ENCODE assay signal across 19 cellular contexts in the genomic region with DNA sequence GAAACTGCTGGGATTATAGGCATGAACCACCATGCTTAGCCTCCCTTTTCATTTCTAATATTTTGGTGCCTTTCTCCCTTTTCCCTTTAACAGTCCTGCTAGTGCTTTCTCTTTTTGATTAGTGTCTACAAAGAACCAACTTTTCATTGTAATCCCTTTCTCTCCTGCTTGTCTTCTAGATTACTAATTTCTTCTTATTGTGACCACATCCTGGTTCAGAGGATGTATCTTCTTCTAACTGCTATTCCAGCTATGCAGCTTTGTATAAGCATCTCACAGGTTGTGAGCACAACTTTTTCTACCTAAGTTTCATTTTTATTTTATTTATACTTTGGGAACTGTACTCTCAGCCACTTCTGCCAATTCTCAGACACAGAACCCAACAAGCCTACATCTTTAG. TPM values are rescaled to one million over a fixed set of nuclear protein-coding genes. Genes with fewer than 3 reads are reported as not detected.
DNase-seq lines count a peak whose midpoint lies in the region; ATAC-seq and TF ChIP-seq lines count a peak whose summit lies in the region.
"Had no signal": no experiment of that assay in that cellular context is flagged by ENCODE, and none has a peak within 500 bp of the region (broad histone marks: within the 10 kb centered on the region; RNA-seq: fewer than 3 reads in every experiment).

No MANE protein-coding gene starts in this region.

- POLR2A ChIA-PET in T-cell (lab: Charles Lee) = no interaction called here

- H3K4me3 Mint-ChIP-seq in activated T-cell treated with anti-CD3 and anti-CD28 coated beads, Interleukin-2, amount 50 U/mL, for 72 hours = peak overlapping the region in 1 of 2 donors; percentile 23
- peak overlapping the region in 1 of 3 donors; percentile 32 for H3K4me3 Mint-ChIP-seq in T-cell
- H3K4me3 Mint-ChIP-seq: CD14-positive monocyte had no signal

- no peak for DNase-seq in activated T-cell treated with anti-CD3 and anti-CD28 coated beads, Interleukin-2, amount 50 U/mL, for 72 hours
- no peak for DNase-seq in activated T-cell treated with anti-CD3 and anti-CD28 coated beads, Interleukin-2, amount 50 U/mL, for 1 hour
- DNase-seq in DND-41 (no peak), T-cell (no peak), activated gamma-delta T cell treated with Interleukin-2 at 50 U/mL for 16 hours (no peak), Peyer's patch (no peak)
- no peak for DNase-seq in activated naive CD4-positive, alpha-beta T cell treated with anti-CD3 and anti-CD28 coated beads, Interleukin-2, amount 50 U/mL, for 72 hours (ENCODE audit: low spot score in 2 of 2)
- DNase-seq: DMS79, GOT3, KG1, NCI-H187 treated with DMSO at 0.1 percent for 48 hours, NCI-H2171, NCI-H446 treated with DMSO at 0.1 percent for 48 hours, NCI-H774, Right ventricle myocardium superior had no signal

- peaks cover 23% of the 10 kb centered on the region for H3K4me1 Mint-ChIP-seq in activated T-cell treated with anti-CD3 and anti-CD28 coated beads, Interleukin-2, amount 50 U/mL, for 72 hours (ENCODE audit: low read depth)
- H3K4me1 Mint-ChIP-seq in T-cell = peaks cover 5 to 23% (median 22%) of the 10 kb centered on the region in 3 donors

- CTCF ChIA-PET in T-cell (lab: Charles Lee) = interaction anchor here (0.6 to 1.4 kb wide), 2 partner anchors 8 to 15 kb away, joined by 3 read pairs; no protein-coding TSS in a partner anchor

- no peaks in the 10 kb centered on the region for H3K27me3 Mint-ChIP-seq in activated T-cell treated with anti-CD3 and anti-CD28 coated beads, Interleukin-2, amount 50 U/mL, for 72 hours (ENCODE audit: low read depth)
- H3K27me3 Mint-ChIP-seq in T-cell = no peaks in the 10 kb centered on the region

- H3K79me2 ChIP-seq in DND-41 (ENCODE audit: insufficient read depth, low read length) = no peaks in the 10 kb centered on the region

- H3K27ac ChIP-seq in DND-41 (ENCODE audit: low read length) (peak overlapping the region; percentile 72), Peyer's patch (no peak overlapping the region)

- peaks cover 0 to 5% of the 10 kb centered on the region in 2 donors for H3K9me3 Mint-ChIP-seq in activated T-cell treated with anti-CD3 and anti-CD28 coated beads, Interleukin-2, amount 50 U/mL, for 72 hours
- H3K9me3 Mint-ChIP-seq in T-cell = peaks cover 0 to 11% (median 9%) of the 10 kb centered on the region in 3 donors
- peaks cover 6 to 13% of the 10 kb centered on the region in 2 donors for H3K9me3 Mint-ChIP-seq in activated naive CD4-positive, alpha-beta T cell treated with anti-CD3 and anti-CD28 coated beads, Interleukin-2, amount 50 U/mL, for 72 hours

- H3K27me3 ChIP-seq in DND-41 (ENCODE audit: insufficient read depth, low read length, poor library complexity) = no peaks in the 10 kb centered on the region
- no peaks in the 10 kb centered on the region for H3K27me3 ChIP-seq in Peyer's patch

- H3K36me3 ChIP-seq in DND-41 (ENCODE audit: insufficient read depth, low read length) = no peaks in the 10 kb centered on the region
- H3K36me3 ChIP-seq in Peyer's patch = no peaks in the 10 kb centered on the region

- peak overlapping the region; percentile 49 for H3K27ac Mint-ChIP-seq in activated T-cell treated with anti-CD3 and anti-CD28 coated beads, Interleukin-2, amount 50 U/mL, for 72 hours
- H3K27ac Mint-ChIP-seq in T-cell = peak overlapping the region; percentile 79 to 84
- peak overlapping the region in 1 of 2 donors; percentile 73 for H3K27ac Mint-ChIP-seq in activated naive CD4-positive, alpha-beta T cell treated with anti-CD3 and anti-CD28 coated beads, Interleukin-2, amount 50 U/mL, for 72 hours
- H3K27ac Mint-ChIP-seq: CD14-positive monocyte had no signal

- H4K20me1 ChIP-seq in DND-41 (ENCODE audit: insufficient read depth, low read length) = no peaks in the 10 kb centered on the region

- H3K36me3 Mint-ChIP-seq in activated T-cell treated with anti-CD3 and anti-CD28 coated beads, Interleukin-2, amount 50 U/mL, for 72 hours (ENCODE audit: insufficient read depth in 2 of 2) = peaks cover 1 to 3% of the 10 kb centered on the region in 2 donors
- no peaks in the 10 kb centered on the region for H3K36me3 Mint-ChIP-seq in T-cell
- peaks cover 6 to 8% of the 10 kb centered on the region in 2 donors for H3K36me3 Mint-ChIP-seq in activated naive CD4-positive, alpha-beta T cell treated with anti-CD3 and anti-CD28 coated beads, Interleukin-2, amount 50 U/mL, for 72 hours

- peaks cover 18% of the 10 kb centered on the region for H3K4me1 ChIP-seq in DND-41 (ENCODE audit: insufficient read depth, low read length)
- H3K4me1 ChIP-seq in Peyer's patch = no peaks in the 10 kb centered on the region

- peak overlapping the region; percentile 15; the same call in 1 of the 2 replicates for H3K4me2 ChIP-seq in DND-41 (ENCODE audit: insufficient read depth, low read length)

- H3K9ac ChIP-seq in DND-41 (ENCODE audit: low read depth, low read length) = no peak overlapping the region

- no peak overlapping the region; the same call in 1 of the 2 replicates for H2AFZ ChIP-seq in DND-41 (ENCODE audit: low read depth, low read length)

- H3K4me3 ChIP-seq in DND-41 (ENCODE audit: low read depth in 1 of 2, low read length in 2 of 2) = no peak overlapping the region
- H3K4me3 ChIP-seq in Peyer's patch = no peak overlapping the region

- no peak for TF ChIP-seq POLR2A in Peyer's patch (IDR thresholded peaks at IDR 0.05)

- H3K9me3 ChIP-seq in DND-41 (ENCODE audit: insufficient read depth, low read length, severe bottlenecking) = peaks cover 11% of the 10 kb centered on the region
- peaks cover 0 to 14% (median 3%) of the 10 kb centered on the region in 4 donors for H3K9me3 ChIP-seq in Peyer's patch

- peak; percentile 76 to 86 for ATAC-seq in activated T-cell treated with anti-CD3 and anti-CD28 coated beads, Interleukin-2, amount 50 U/mL, for 72 hours (replicated peaks in 1 of 2)
- ATAC-seq in DND-41 (ENCODE audit: insufficient read depth, low read depth) (peak; percentile 90), T-cell (replicated peaks in 1 of 4) (peak in 3 of 4 experiments; percentile 64 to 84 (median 81)), HG02970 (IDR thresholded peaks at IDR 0.05; ENCODE audit: low FRiP score, unreplicated experiment) (no peak)
- ATAC-seq in activated naive CD4-positive, alpha-beta T cell treated with anti-CD3 and anti-CD28 coated beads, Interleukin-2, amount 50 U/mL, for 72 hours = peak; percentile 59 to 95
- ATAC-seq: Panc1 had no signal

- TF ChIP-seq CTCF in DND-41 (IDR thresholded peaks at IDR 0.05; ENCODE audit: borderline replicate concordance, extremely low read depth, low read length, poor library complexity, severe bottlenecking) = no peak
- no peak for TF ChIP-seq CTCF in Peyer's patch (IDR thresholded peaks at IDR 0.05)

RNA-seq across cellular contexts. Expression of a gene that starts 14.7 kb away (rescaled TPM):
- under 1 TPM in 1 of 2 donors, not detected in 1; 0.07 TPM for total RNA-seq in activated T-cell treated with anti-CD3 and anti-CD28 coated beads, Interleukin-2, amount 50 U/mL, for 72 hours
- total RNA-seq in T-cell = not detected
- total RNA-seq in activated naive CD4-positive, alpha-beta T cell treated with anti-CD3 and anti-CD28 coated beads, Interleukin-2, amount 50 U/mL, for 72 hours = under 1 TPM in 1 of 2 donors, not detected in 1; 0.12 TPM
- not detected for total RNA-seq in Peyer's patch
- total RNA-seq: A673, Right ventricle myocardium superior had no signal
